8 cellular contexts compared by ENCODE assay signal in genomic region chr15:101251830-101252820, GRCh38.
DNase-seq lines count a peak whose midpoint lies in the region; ATAC-seq and FAIRE-seq lines count a peak whose summit lies in the region.

Gene CHSY1 (minus strand): TSS chr15:101252048. CDS start chr15:101251456, 592 bp downstream.

- H3K4me3 ChIP-seq in BLaER1 treated with 17β-estradiol and CSF1 and Interleukin-3, amounts not matched to agents 10 nM and 100 nM, result peak within 1 kb of the TSS; percentile 75 to 100 (median 96)

- peaks cover 0 to 25% (median 0%) of the 10 kb centered on the region in 11 experiments; a peak in 2 of 22 replicates for H3K27me3 ChIP-seq in BLaER1 treated with 17β-estradiol and CSF1 and Interleukin-3, amounts not matched to agents 10 nM and 100 nM

- H3K9me3 ChIP-seq in BLaER1 treated with 17β-estradiol and CSF1 and Interleukin-3, amounts not matched to agents 10 nM and 100 nM (replicated peaks in 1 of 11), result no peaks in the 10 kb centered on the region

- peaks cover 25 to 41% (median 39%) of the 10 kb centered on the region in 11 experiments; a peak in 19 of 22 replicates for H4K20me1 ChIP-seq in BLaER1 treated with 17β-estradiol and CSF1 and Interleukin-3, amounts not matched to agents 10 nM and 100 nM

- peak within 1 kb of the TSS; percentile 88 to 98 (median 95) for H3K9ac ChIP-seq in BLaER1 treated with 17β-estradiol and CSF1 and Interleukin-3, amounts not matched to agents 10 nM and 100 nM

- peaks cover 0 to 19% (median 11%) of the 10 kb centered on the region in 11 experiments; a peak in 11 of 22 replicates for H3K36me3 ChIP-seq in BLaER1 treated with 17β-estradiol and CSF1 and Interleukin-3, amounts not matched to agents 10 nM and 100 nM

- FAIRE-seq in GM19239 (lab: Jason Lieb, UNC), result no peak

- DNase-seq in GM19239 (ENCODE audit: insufficient read length, low spot score) (peak; percentile 92), NCI-H82 (lab: John Stamatoyannopoulos, UW) (peak; percentile 91), medulla oblongata (ENCODE audit: extremely low spot score) (peak; percentile 93)
- peak; percentile 48 to 80 for DNase-seq in activated CD8-positive, alpha-beta memory T cell treated with anti-CD3 and anti-CD28 coated beads for 1 hour (ENCODE audit: extremely low read depth in 1 of 2, low read depth in 1 of 2)
- peak; percentile 77 for DNase-seq in effector CD4-positive, alpha-beta T cell
- peak; percentile 76 to 80 (median 77) for DNase-seq in stimulated activated CD4-positive, alpha-beta T cell treated with anti-CD3 and anti-CD28 coated beads, TNF-alpha, amount 100 ng/mL, for 48 hours (ENCODE audit: low read depth in 3 of 3)

- ATAC-seq in HG03442 (IDR thresholded peaks at IDR 0.05; ENCODE audit: unreplicated experiment), result peak; percentile 70

- H3K4me2 ChIP-seq in BLaER1 treated with 17β-estradiol and CSF1 and Interleukin-3, amounts not matched to agents 10 nM and 100 nM, result peak within 1 kb of the TSS; percentile 88 to 100 (median 95)

- peaks cover 45 to 57% (median 53%) of the 10 kb centered on the region in 10 experiments for H3K4me1 ChIP-seq in BLaER1 treated with 17β-estradiol and CSF1 and Interleukin-3, amounts not matched to agents 10 nM and 100 nM

- H3K27ac ChIP-seq in BLaER1 treated with 17β-estradiol and CSF1 and Interleukin-3, amounts not matched to agents 10 nM and 100 nM, result peak within 1 kb of the TSS; percentile 77 to 95 (median 92)

Comparison
In these comparisons a context has a peak if more than half of its experiments do, and no peak if none do; other contexts are left out.
1. Peak in every context shown above with its lines: DNase-seq, ATAC-seq, H3K4me3 ChIP-seq and H3K27ac ChIP-seq.